In the genomic region with DNA sequence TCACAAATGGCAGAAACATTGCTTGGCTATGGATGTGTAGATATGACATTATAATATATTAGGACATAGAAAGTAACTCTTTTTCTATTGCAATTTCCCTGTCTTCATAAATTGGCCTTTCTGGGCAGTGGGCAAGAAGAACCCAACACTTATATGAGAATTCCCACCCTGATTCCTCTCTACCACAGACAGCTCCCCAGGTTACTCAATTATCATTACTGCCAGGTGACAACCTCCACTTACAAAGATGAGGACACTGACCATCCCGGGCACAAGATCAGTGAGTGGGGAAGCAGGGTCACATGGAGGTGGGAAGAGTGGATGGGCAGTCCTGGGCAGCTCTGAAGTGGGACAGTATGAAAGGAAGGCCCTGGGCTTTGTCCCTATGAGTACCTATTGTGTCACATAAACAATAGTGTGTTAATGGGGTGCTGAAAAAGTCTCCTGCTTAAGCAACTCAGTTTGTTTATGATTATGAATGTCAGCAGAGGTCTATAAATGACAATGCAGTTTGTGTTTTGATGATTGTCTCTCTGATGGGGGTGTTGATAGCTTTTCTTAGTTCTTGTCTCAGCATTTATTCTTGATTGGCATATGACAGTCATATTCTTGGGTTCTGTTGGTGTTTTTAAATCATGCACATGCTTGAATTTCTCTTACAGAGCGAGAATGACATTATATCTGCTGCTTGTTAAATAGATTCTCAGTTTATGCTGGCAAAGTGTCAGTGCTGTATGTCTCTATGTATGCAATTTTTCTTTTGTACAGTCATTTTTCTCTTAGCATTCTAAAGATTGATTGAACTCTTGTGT, we compare ENCODE assay signal across 1 cellular context.
A peak's percentile ranks its signal among the peaks of the same experiment; 100 is the strongest.
TF ChIP-seq lines count a peak whose summit lies in the region.

No MANE protein-coding gene starts in this region.

TF ChIP-seq in HEK293, 187 proteins besides CTCF, POLR2A, EP300 and RAD21 (continued from another document):
- TF ChIP-seq, protein P1, sequence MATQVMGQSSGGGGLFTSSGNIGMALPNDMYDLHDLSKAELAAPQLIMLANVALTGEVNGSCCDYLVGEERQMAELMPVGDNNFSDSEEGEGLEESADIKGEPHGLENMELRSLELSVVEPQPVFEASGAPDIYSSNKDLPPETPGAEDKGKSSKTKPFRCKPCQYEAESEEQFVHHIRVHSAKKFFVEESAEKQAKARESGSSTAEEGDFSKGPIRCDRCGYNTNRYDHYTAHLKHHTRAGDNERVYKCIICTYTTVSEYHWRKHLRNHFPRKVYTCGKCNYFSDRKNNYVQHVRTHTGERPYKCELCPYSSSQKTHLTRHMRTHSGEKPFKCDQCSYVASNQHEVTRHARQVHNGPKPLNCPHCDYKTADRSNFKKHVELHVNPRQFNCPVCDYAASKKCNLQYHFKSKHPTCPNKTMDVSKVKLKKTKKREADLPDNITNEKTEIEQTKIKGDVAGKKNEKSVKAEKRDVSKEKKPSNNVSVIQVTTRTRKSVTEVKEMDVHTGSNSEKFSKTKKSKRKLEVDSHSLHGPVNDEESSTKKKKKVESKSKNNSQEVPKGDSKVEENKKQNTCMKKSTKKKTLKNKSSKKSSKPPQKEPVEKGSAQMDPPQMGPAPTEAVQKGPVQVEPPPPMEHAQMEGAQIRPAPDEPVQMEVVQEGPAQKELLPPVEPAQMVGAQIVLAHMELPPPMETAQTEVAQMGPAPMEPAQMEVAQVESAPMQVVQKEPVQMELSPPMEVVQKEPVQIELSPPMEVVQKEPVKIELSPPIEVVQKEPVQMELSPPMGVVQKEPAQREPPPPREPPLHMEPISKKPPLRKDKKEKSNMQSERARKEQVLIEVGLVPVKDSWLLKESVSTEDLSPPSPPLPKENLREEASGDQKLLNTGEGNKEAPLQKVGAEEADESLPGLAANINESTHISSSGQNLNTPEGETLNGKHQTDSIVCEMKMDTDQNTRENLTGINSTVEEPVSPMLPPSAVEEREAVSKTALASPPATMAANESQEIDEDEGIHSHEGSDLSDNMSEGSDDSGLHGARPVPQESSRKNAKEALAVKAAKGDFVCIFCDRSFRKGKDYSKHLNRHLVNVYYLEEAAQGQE (tag by site-specific recombination; IDR thresholded peaks at IDR 0.05): peak; percentile 63; the same call in 1 of the 2 replicates
- no peak for TF ChIP-seq ZNF311 (tag by site-specific recombination; IDR thresholded peaks at IDR 0.05; ENCODE audit: borderline replicate concordance)
TF ChIP-seq in HEK293: peak in this region for 2.
